ENCODE assay signal across 1 cellular context in the genomic region with DNA sequence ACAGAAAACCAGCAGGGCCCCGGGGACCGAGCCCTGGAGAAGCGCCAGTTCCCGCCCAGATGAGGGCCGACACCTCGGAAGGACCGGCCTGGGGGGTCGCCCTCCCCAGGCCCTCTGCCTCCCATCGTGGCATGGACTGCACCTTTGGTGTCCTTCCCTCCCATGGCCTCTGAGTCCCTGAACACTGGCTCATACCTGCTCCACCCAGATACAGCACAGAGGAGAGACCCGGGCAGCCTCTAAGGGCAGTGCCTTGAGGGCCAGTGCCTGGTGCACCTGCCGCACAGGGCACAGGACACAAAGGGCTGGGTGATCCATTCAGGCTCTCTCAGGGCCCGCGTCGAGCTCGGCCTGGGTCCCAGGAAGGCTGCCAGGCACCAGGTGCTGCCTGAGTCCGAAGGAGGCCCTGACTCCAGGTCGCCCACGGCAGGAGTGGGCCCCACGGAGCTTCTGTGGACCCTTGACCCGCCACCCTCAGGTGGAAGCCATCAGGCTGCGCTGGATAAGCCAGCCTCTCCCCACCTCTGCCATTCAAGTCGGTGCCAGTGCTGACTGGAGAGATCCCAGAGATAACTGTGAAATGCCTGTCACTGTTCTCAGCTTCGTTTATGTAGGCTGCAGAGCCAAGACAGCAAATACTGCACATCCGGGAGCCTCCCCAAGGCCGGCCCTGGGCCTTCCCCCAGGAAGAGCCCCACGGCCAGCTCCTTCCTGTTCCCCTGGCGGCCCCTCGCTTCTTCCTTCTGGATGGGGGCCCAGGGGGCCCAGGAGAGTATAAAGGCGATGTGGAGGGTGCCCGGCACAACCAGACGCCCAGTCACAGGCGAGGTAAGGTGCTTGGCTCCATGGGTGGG.
TF ChIP-seq lines count a peak whose summit lies in the region.

ZG16B (plus strand) TSS at position 803 of the 854 bp plus-strand sequence. CDS start 139 bp downstream, outside the sequence.

TF ChIP-seq in HepG2, 621 proteins besides CTCF, POLR2A, EP300 and RAD21 (continued from another document and continues in another):
- peak; percentile 34; the same call in 1 of the 2 replicates for TF ChIP-seq TBX2 (CRISPR knock-in tag; IDR thresholded peaks at IDR 0.05; ENCODE audit: borderline replicate concordance)
- TF ChIP-seq MAZ (IDR thresholded peaks at IDR 0.05; ENCODE audit: borderline replicate concordance, low read depth, low read length), result no peak
- no peak for TF ChIP-seq MAZ (CRISPR knock-in tag; IDR thresholded peaks at IDR 0.05; ENCODE audit: low read depth)
- TF ChIP-seq MED8 (CRISPR knock-in tag; IDR thresholded peaks at IDR 0.05; ENCODE audit: insufficient replicate concordance), result no peak
- no peak for TF ChIP-seq SMARCE1 (IDR thresholded peaks at IDR 0.05; ENCODE audit: borderline replicate concordance)
- 0 out of 2 replicates have a peak, but pooled peaks have one; percentile 41 for TF ChIP-seq ZNF709 (CRISPR knock-in tag; IDR thresholded peaks at IDR 0.05)
- TF ChIP-seq THAP9 (CRISPR knock-in tag; IDR thresholded peaks at IDR 0.05; ENCODE audit: borderline replicate concordance), result 0 out of 2 replicates have a peak, but pooled peaks have one; percentile 11
- TF ChIP-seq ARNT (IDR thresholded peaks at IDR 0.05), result no peak
- TF ChIP-seq, protein P1, sequence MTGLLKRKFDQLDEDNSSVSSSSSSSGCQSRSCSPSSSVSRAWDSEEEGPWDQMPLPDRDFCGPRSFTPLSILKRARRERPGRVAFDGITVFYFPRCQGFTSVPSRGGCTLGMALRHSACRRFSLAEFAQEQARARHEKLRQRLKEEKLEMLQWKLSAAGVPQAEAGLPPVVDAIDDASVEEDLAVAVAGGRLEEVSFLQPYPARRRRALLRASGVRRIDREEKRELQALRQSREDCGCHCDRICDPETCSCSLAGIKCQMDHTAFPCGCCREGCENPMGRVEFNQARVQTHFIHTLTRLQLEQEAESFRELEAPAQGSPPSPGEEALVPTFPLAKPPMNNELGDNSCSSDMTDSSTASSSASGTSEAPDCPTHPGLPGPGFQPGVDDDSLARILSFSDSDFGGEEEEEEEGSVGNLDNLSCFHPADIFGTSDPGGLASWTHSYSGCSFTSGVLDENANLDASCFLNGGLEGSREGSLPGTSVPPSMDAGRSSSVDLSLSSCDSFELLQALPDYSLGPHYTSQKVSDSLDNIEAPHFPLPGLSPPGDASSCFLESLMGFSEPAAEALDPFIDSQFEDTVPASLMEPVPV (CRISPR knock-in tag; IDR thresholded peaks at IDR 0.05), result no peak
- TF ChIP-seq GABPB1 (CRISPR knock-in tag; IDR thresholded peaks at IDR 0.05), result peak; percentile 65; the same call in 1 of the 2 replicates
- TF ChIP-seq HNF1B (CRISPR knock-in tag; IDR thresholded peaks at IDR 0.05), result no peak
- TF ChIP-seq ZNF563 (CRISPR knock-in tag; IDR thresholded peaks at IDR 0.05), result no peak
- no peak for TF ChIP-seq ZNF326 (CRISPR knock-in tag; IDR thresholded peaks at IDR 0.05; ENCODE audit: borderline replicate concordance)
- TF ChIP-seq ZNF776 (CRISPR knock-in tag; IDR thresholded peaks at IDR 0.05), result no peak
- no peak for TF ChIP-seq MAX (IDR thresholded peaks at IDR 0.05)
- TF ChIP-seq, protein P2, sequence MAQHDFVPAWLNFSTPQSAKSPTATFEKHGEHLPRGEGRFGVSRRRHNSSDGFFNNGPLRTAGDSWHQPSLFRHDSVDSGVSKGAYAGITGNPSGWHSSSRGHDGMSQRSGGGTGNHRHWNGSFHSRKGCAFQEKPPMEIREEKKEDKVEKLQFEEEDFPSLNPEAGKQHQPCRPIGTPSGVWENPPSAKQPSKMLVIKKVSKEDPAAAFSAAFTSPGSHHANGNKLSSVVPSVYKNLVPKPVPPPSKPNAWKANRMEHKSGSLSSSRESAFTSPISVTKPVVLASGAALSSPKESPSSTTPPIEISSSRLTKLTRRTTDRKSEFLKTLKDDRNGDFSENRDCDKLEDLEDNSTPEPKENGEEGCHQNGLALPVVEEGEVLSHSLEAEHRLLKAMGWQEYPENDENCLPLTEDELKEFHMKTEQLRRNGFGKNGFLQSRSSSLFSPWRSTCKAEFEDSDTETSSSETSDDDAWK (CRISPR knock-in tag; IDR thresholded peaks at IDR 0.05), result no peak
- TF ChIP-seq ATF7-NPFF (CRISPR knock-in tag; IDR thresholded peaks at IDR 0.05; ENCODE audit: low read depth), result no peak
- TF ChIP-seq GFI1 (CRISPR knock-in tag; IDR thresholded peaks at IDR 0.05; ENCODE audit: borderline replicate concordance), result no peak
- no peak for TF ChIP-seq ZNF331 (CRISPR knock-in tag; IDR thresholded peaks at IDR 0.05)
- no peak for TF ChIP-seq TAF1 (CRISPR knock-in tag; IDR thresholded peaks at IDR 0.05)
- TF ChIP-seq SSRP1 (CRISPR knock-in tag; IDR thresholded peaks at IDR 0.05), result no peak
- TF ChIP-seq MAFK (conservative IDR thresholded peaks at IDR 0.05 in 1 of 2, IDR thresholded peaks at IDR 0.05 in 1 of 2; ENCODE audit: low read length in 2 of 2), result no peak
- TF ChIP-seq ZNF747 (CRISPR knock-in tag; IDR thresholded peaks at IDR 0.05; ENCODE audit: borderline replicate concordance), result no peak
- no peak for TF ChIP-seq ZNF138 (CRISPR knock-in tag; IDR thresholded peaks at IDR 0.05; ENCODE audit: low read depth)
- 0 out of 2 replicates have a peak, but pooled peaks have one; percentile 22 for TF ChIP-seq HIVEP1 (CRISPR knock-in tag; IDR thresholded peaks at IDR 0.05)
- no peak for TF ChIP-seq PCBP2 (optimal IDR thresholded peaks at IDR 0.05; ENCODE audit: low read depth, low read length, poor library complexity, severe bottlenecking)
- TF ChIP-seq ZNF792 (CRISPR knock-in tag; IDR thresholded peaks at IDR 0.05), result no peak
- TF ChIP-seq KLF6 (CRISPR knock-in tag; IDR thresholded peaks at IDR 0.05), result no peak
- TF ChIP-seq, protein P3, sequence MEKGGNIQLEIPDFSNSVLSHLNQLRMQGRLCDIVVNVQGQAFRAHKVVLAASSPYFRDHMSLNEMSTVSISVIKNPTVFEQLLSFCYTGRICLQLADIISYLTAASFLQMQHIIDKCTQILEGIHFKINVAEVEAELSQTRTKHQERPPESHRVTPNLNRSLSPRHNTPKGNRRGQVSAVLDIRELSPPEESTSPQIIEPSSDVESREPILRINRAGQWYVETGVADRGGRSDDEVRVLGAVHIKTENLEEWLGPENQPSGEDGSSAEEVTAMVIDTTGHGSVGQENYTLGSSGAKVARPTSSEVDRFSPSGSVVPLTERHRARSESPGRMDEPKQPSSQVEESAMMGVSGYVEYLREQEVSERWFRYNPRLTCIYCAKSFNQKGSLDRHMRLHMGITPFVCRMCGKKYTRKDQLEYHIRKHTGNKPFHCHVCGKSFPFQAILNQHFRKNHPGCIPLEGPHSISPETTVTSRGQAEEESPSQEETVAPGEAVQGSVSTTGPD (CRISPR knock-in tag; IDR thresholded peaks at IDR 0.05), result no peak
- no peak for TF ChIP-seq ZNF652 (CRISPR knock-in tag; IDR thresholded peaks at IDR 0.05; ENCODE audit: borderline replicate concordance, low read depth)
- no peak for TF ChIP-seq ARID2 (CRISPR knock-in tag; IDR thresholded peaks at IDR 0.05; ENCODE audit: borderline replicate concordance)
- TF ChIP-seq ZMYM2 (CRISPR knock-in tag; IDR thresholded peaks at IDR 0.05), result no peak
- no peak for TF ChIP-seq MAF1 (CRISPR knock-in tag; IDR thresholded peaks at IDR 0.05; ENCODE audit: borderline replicate concordance)
- no peak for TF ChIP-seq ZFP36L1 (CRISPR knock-in tag; IDR thresholded peaks at IDR 0.05)
- no peak for TF ChIP-seq BATF2 (CRISPR knock-in tag; IDR thresholded peaks at IDR 0.05)
- TF ChIP-seq NR2F1 (CRISPR knock-in tag; IDR thresholded peaks at IDR 0.05), result no peak
- TF ChIP-seq ZBTB42 (CRISPR knock-in tag; IDR thresholded peaks at IDR 0.05), result no peak
- no peak for TF ChIP-seq JDP2 (CRISPR knock-in tag; IDR thresholded peaks at IDR 0.05; ENCODE audit: borderline replicate concordance)
- no peak for TF ChIP-seq ZC3H13 (CRISPR knock-in tag; IDR thresholded peaks at IDR 0.05)
- TF ChIP-seq CCDC6 (CRISPR knock-in tag; IDR thresholded peaks at IDR 0.05), result no peak
- TF ChIP-seq NONO (IDR thresholded peaks at IDR 0.05), result no peak
- TF ChIP-seq NONO (CRISPR knock-in tag; conservative IDR thresholded peaks at IDR 0.05), result no peak
- no peak for TF ChIP-seq AGO2 (optimal IDR thresholded peaks at IDR 0.05; ENCODE audit: low read depth, low read length)
- no peak for TF ChIP-seq ZNF256 (CRISPR knock-in tag; conservative IDR thresholded peaks at IDR 0.05)
- TF ChIP-seq EZH2 (conservative IDR thresholded peaks at IDR 0.05; ENCODE audit: low read depth, low read length), result no peak
- TF ChIP-seq ZNF569 (CRISPR knock-in tag; IDR thresholded peaks at IDR 0.05; ENCODE audit: borderline replicate concordance), result no peak
- TF ChIP-seq, protein P4, sequence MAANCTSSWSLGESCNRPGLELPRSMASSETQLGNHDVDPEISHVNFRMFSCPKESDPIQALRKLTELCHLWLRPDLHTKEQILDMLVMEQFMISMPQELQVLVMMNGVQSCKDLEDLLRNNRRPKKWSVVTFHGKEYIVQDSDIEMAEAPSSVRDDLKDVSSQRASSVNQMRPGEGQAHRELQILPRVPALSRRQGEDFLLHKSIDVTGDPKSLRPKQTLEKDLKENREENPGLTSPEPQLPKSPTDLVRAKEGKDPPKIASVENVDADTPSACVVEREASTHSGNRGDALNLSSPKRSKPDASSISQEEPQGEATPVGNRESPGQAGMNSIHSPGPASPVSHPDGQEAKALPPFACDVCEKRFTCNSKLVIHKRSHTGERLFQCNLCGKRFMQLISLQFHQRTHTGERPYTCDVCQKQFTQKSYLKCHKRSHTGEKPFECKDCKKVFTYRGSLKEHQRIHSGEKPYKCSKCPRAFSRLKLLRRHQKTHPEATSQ (CRISPR knock-in tag; IDR thresholded peaks at IDR 0.05; ENCODE audit: borderline replicate concordance), result no peak
- no peak for TF ChIP-seq ZNF781 (CRISPR knock-in tag; IDR thresholded peaks at IDR 0.05; ENCODE audit: borderline replicate concordance, not compliant biosample characterization)
- no peak for TF ChIP-seq ZNF274 (CRISPR knock-in tag; IDR thresholded peaks at IDR 0.05)
- TF ChIP-seq, protein P5, sequence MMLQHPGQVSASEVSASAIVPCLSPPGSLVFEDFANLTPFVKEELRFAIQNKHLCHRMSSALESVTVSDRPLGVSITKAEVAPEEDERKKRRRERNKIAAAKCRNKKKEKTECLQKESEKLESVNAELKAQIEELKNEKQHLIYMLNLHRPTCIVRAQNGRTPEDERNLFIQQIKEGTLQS (CRISPR knock-in tag; IDR thresholded peaks at IDR 0.05), result no peak
- no peak for TF ChIP-seq GTF3A (CRISPR knock-in tag; conservative IDR thresholded peaks at IDR 0.05)
